19 cellular contexts compared by ENCODE assay signal in genomic region chr22:49734882-49735281, GRCh38.
"Had no signal": no experiment of that assay in that cellular context is flagged by ENCODE, and none has a peak within 500 bp of the region (broad histone marks: within the 10 kb centered on the region; RNA-seq: fewer than 3 reads in every experiment).

No MANE protein-coding gene starts in this region.

- H3K4me1 Mint-ChIP-seq: mesothelial cell of epicardium, neural progenitor cell had no signal

- H2AFZ ChIP-seq: neural progenitor cell had no signal

- DNase-seq: activated CD4-positive, alpha-beta T cell treated with anti-CD3 and anti-CD28 coated beads, Interleukin-2, amount 50 U/mL, for 4 hours; activated gamma-delta T cell; activated naive CD4-positive, alpha-beta T cell treated with anti-CD3 and anti-CD28 coated beads, Interleukin-2, amount 50 U/mL, for 16 hours; activated naive CD8-positive, alpha-beta T cell treated with anti-CD3 and anti-CD28 coated beads, Interleukin-2, amount 50 U/mL, for 24 hours; activated T-cell treated with anti-CD3 and anti-CD28 coated beads, Interleukin-2, amount 50 U/mL, for 72 hours; effector CD4-positive, alpha-beta T cell; stimulated activated CD4-positive, alpha-beta T cell treated with anti-CD3 and anti-CD28 coated beads, Interleukin-2, amount 100 ng/mL, for 48 hours; stimulated activated naive CD4-positive, alpha-beta T cell; T-helper 1 cell had no signal

- H3K27me3 ChIP-seq: cardiac muscle cell, neural progenitor cell, upper lobe of left lung had no signal

- H3K36me3 Mint-ChIP-seq: mesothelial cell of epicardium, neural progenitor cell had no signal

- H3K4me3 ChIP-seq: cardiac muscle cell, lung, neural progenitor cell, prostate gland, thoracic aorta, upper lobe of left lung had no signal

- H3K4me2 ChIP-seq: neural progenitor cell had no signal

- ATAC-seq: activated CD4-positive, alpha-beta T cell treated with anti-CD3 and anti-CD28 coated beads for 36 hours; activated naive CD8-positive, alpha-beta T cell treated with anti-CD3 and anti-CD28 coated beads, Interleukin-2, amount 50 U/mL, for 24 hours; activated T-cell treated with anti-CD3 and anti-CD28 coated beads, Interleukin-2, amount 50 U/mL, for 72 hours; naive thymus-derived CD8-positive, alpha-beta T cell had no signal

- H3K27ac Mint-ChIP-seq: activated CD4-positive, alpha-beta T cell treated with anti-CD3 and anti-CD28 coated beads for 36 hours; activated naive CD8-positive, alpha-beta T cell treated with anti-CD3 and anti-CD28 coated beads, Interleukin-2, amount 50 U/mL, for 24 hours; activated T-cell treated with anti-CD3 and anti-CD28 coated beads, Interleukin-2, amount 50 U/mL, for 72 hours; dendritic cell treated with granulocyte-macrophage colony-stimulating factor and Interleukin-4, amounts not matched to agents 40 ng/mL and 50 ng/mL, for 4 days; mesothelial cell of epicardium; neural progenitor cell had no signal

- H3K27ac ChIP-seq: cardiac muscle cell, neural progenitor cell, prostate gland, thoracic aorta, upper lobe of left lung had no signal

- H3K36me3 ChIP-seq: cardiac muscle cell, neural progenitor cell, prostate gland, thoracic aorta, upper lobe of left lung had no signal

- H3K4me3 Mint-ChIP-seq: activated CD4-positive, alpha-beta T cell treated with anti-CD3 and anti-CD28 coated beads for 36 hours; activated naive CD8-positive, alpha-beta T cell treated with anti-CD3 and anti-CD28 coated beads, Interleukin-2, amount 50 U/mL, for 24 hours; activated T-cell treated with anti-CD3 and anti-CD28 coated beads, Interleukin-2, amount 50 U/mL, for 72 hours; dendritic cell treated with granulocyte-macrophage colony-stimulating factor and Interleukin-4, amounts not matched to agents 40 ng/mL and 50 ng/mL, for 4 days; mesothelial cell of epicardium; neural progenitor cell had no signal

- H3K9me3 ChIP-seq: prostate gland, thoracic aorta had no signal

- H3K4me1 ChIP-seq: neural progenitor cell, prostate gland, upper lobe of left lung had no signal
